Comparison of ENCODE assay signal across 8 cellular contexts in the genomic region with DNA sequence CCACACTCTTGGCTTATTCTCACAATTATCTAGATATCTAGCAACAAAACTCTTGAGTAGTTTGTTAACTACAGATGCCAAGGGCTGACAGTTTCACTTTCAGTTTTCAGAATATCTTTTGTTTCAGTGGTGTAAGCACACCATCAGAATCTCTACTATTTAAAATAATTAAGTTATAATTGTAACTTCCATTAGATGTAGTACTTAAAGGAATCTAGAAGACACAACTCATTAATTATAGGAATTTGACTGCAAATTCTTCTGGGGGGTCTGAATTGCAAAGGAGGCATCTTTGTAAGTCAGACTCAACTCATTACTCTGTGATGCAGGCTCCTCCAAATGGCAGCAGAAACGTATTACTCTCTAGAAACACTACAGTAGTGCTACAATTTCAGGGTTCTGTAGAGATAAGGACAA. TPM values are rescaled to one million over a fixed set of nuclear protein-coding genes. Genes with fewer than 3 reads are reported as not detected.
DNase-seq lines count a peak whose midpoint lies in the region; ATAC-seq and TF ChIP-seq lines count a peak whose summit lies in the region.

No MANE protein-coding gene starts in this region.

- H3K27me3 ChIP-seq in HCT116 (ENCODE audit: insufficient read depth, low read length) (no peaks in the 10 kb centered on the region), liver (ENCODE audit: control insufficient read depth in 4 of 4, insufficient read depth in 4 of 4, low read length in 3 of 4) (no peaks in the 10 kb centered on the region), transverse colon (no peaks in the 10 kb centered on the region)

- H4K20me1 ChIP-seq in HCT116 (ENCODE audit: insufficient read depth) (no peaks in the 10 kb centered on the region), OCI-LY7 (ENCODE audit: insufficient read depth, low read length) (no peaks in the 10 kb centered on the region)

- no peaks in the 10 kb centered on the region for H3K36me3 ChIP-seq in HCT116 (ENCODE audit: control insufficient read depth in 1 of 2, insufficient read depth in 2 of 2, low read length in 2 of 2)
- no peaks in the 10 kb centered on the region for H3K36me3 ChIP-seq in OCI-LY7 (ENCODE audit: insufficient read depth, low read length)
- H3K36me3 ChIP-seq in liver (ENCODE audit: control insufficient read depth in 4 of 4, insufficient read depth in 3 of 4, low read depth in 1 of 4, low read length in 3 of 4) = no peaks in the 10 kb centered on the region
- no peaks in the 10 kb centered on the region for H3K36me3 ChIP-seq in transverse colon

- no peaks in the 10 kb centered on the region for H3K9me3 Mint-ChIP-seq in activated CD8-positive, alpha-beta memory T cell treated with anti-CD3 and anti-CD28 coated beads, Interleukin-2, amount 10 ng/mL, durations not matched to agents 7 days and 5 days (ENCODE audit: low read depth)

- CTCF ChIA-PET in activated CD8-positive, alpha-beta memory T cell treated with anti-CD3 and anti-CD28 coated beads, Interleukin-2, amount 10 ng/mL, durations not matched to agents 7 days and 5 days (lab: Charles Lee) = interaction anchor here (0.7 kb wide), 1 partner anchor 9 kb away, joined by 4 read pairs; no protein-coding TSS in a partner anchor
- CTCF ChIA-PET in HCT116 (lab: Charles Lee) (no interaction called here), OCI-LY7 (lab: Charles Lee; ENCODE audit: unreplicated experiment) (no interaction called here)

- no peaks in the 10 kb centered on the region for H3K36me3 Mint-ChIP-seq in activated CD8-positive, alpha-beta memory T cell treated with anti-CD3 and anti-CD28 coated beads, Interleukin-2, amount 10 ng/mL, durations not matched to agents 7 days and 5 days

- peak overlapping the region; percentile 87 for H3K27ac Mint-ChIP-seq in activated CD8-positive, alpha-beta memory T cell treated with anti-CD3 and anti-CD28 coated beads, Interleukin-2, amount 10 ng/mL, durations not matched to agents 7 days and 5 days

- H3K27ac ChIP-seq in HCT116 (ENCODE audit: low read depth, low read length) = no peak overlapping the region
- H3K27ac ChIP-seq in OCI-LY7 (ENCODE audit: low read depth, low read length, poor library complexity, severe bottlenecking) = peak overlapping the region; percentile 46
- H3K27ac ChIP-seq in liver (ENCODE audit: low read depth in 1 of 2, low read length in 2 of 2) = peak overlapping the region; percentile 21 to 42
- peak overlapping the region; percentile 4 to 73 (median 40) for H3K27ac ChIP-seq in transverse colon

- BruUV-seq in HCT116 (replicated peaks; lab: Mats Ljungman, UMichigan) (no TSS peak), OCI-LY7 (replicated peaks; lab: Mats Ljungman, UMichigan) (no TSS peak)

- TF ChIP-seq CTCF in HCT116 (IDR thresholded peaks at IDR 0.05 in 2 of 3, conservative IDR thresholded peaks at IDR 0.05 in 1 of 3; ENCODE audit: borderline replicate concordance in 1 of 3, insufficient read depth in 1 of 3, low read depth in 2 of 3, low read length in 2 of 3) = 0 out of 6 replicates have a peak, but pooled peaks of 2 of the 3 experiments have one; percentile 12 to 13
- TF ChIP-seq CTCF in OCI-LY7 (conservative IDR thresholded peaks at IDR 0.05; ENCODE audit: low read length) = peak; percentile 88
- peak; percentile 22 for TF ChIP-seq CTCF in cardiac fibroblast (IDR thresholded peaks at IDR 0.05; ENCODE audit: low read depth, low read length)
- peak; percentile 7 for TF ChIP-seq CTCF in liver (IDR thresholded peaks at IDR 0.05; ENCODE audit: low read depth, low read length, missing input control)
- TF ChIP-seq CTCF in transverse colon (IDR thresholded peaks at IDR 0.05) = peak in 2 of 5 experiments; percentile 17 to 19

- peak overlapping the region; percentile 5; the same call in 1 of the 2 replicates for H3K9ac ChIP-seq in HCT116 (ENCODE audit: low read length)
- H3K9ac ChIP-seq in liver (ENCODE audit: low read depth in 1 of 2, low read length in 2 of 2) = peak overlapping the region in 1 of 2 donors; percentile 72

- H2AFZ ChIP-seq in HCT116 (ENCODE audit: low read depth, low read length, poor library complexity, severe bottlenecking) (peak overlapping the region; percentile 77), OCI-LY7 (ENCODE audit: low read length) (peak overlapping the region; percentile 98)

- H3K4me1 Mint-ChIP-seq in activated CD8-positive, alpha-beta memory T cell treated with anti-CD3 and anti-CD28 coated beads, Interleukin-2, amount 10 ng/mL, durations not matched to agents 7 days and 5 days = peaks cover 51% of the 10 kb centered on the region

- POLR2A ChIA-PET in HCT116 (lab: Charles Lee) = no interaction called here
- POLR2A ChIA-PET in OCI-LY7 (lab: Charles Lee) = interaction anchor here (0.6 to 1.1 kb wide), 4 partner anchors 9 to 13 kb away, joined by 3 to 4 read pairs (median 3); no protein-coding TSS in a partner anchor

- H3K9me2 ChIP-seq in HCT116 (ENCODE audit: insufficient read depth) (no peaks in the 10 kb centered on the region), OCI-LY7 (ENCODE audit: insufficient read depth, low read length) (no peaks in the 10 kb centered on the region)

- no peaks in the 10 kb centered on the region for H3K79me2 ChIP-seq in HCT116 (ENCODE audit: insufficient read depth, low read length)
- H3K79me2 ChIP-seq in OCI-LY7 (ENCODE audit: insufficient read depth, low read depth, low read length) = no peaks in the 10 kb centered on the region

- TF ChIP-seq EP300 in transverse colon (IDR thresholded peaks at IDR 0.05; ENCODE audit: low read depth) = no peak

- in situ Hi-C loops in transverse colon (cut with MboI; ENCODE audit: low pct_ligation_motif_present in 1 of 4, low pct_unique_long_range_greater_than_20kb in 1 of 4, low sequenced_read_pairs in 3 of 4) = loop anchor here in 2 of 4 donors (25.0 kb wide), 1 partner anchor 436 kb away; no protein-coding TSS in a partner anchor

- H3K9me3 ChIP-seq in HCT116 (ENCODE audit: control insufficient read depth in 1 of 2, insufficient read depth in 1 of 2, low read depth in 1 of 2, low read length in 2 of 2) = no peaks in the 10 kb centered on the region
- H3K9me3 ChIP-seq in OCI-LY7 (ENCODE audit: low read length) = no peaks in the 10 kb centered on the region
- H3K9me3 ChIP-seq in liver (ENCODE audit: control insufficient read depth in 4 of 4, low read length in 3 of 4) = no peaks in the 10 kb centered on the region
- H3K9me3 ChIP-seq in transverse colon = no peaks in the 10 kb centered on the region

- RAD21 ChIA-PET in HCT116 (lab: Charles Lee; ENCODE audit: low non-redundant PET in 1 of 2, low total read pairs in 2 of 2, uncharacterized antibody in 2 of 2, unreplicated experiment in 2 of 2) = no interaction called here

- peak; percentile 79 for ATAC-seq in activated CD8-positive, alpha-beta memory T cell treated with anti-CD3 and anti-CD28 coated beads, Interleukin-2, amount 10 ng/mL, durations not matched to agents 7 days and 5 days
- no peak for ATAC-seq in HCT116

- H3K4me3 ChIP-seq in HCT116 (replicated peaks in 1 of 2; ENCODE audit: low read depth in 1 of 2, low read length in 2 of 2) (peak overlapping the region in 1 of 2 experiments; percentile 26; a peak in 3 of 4 replicates), OCI-LY7 (ENCODE audit: low read depth, low read length, poor library complexity, severe bottlenecking) (peak overlapping the region; percentile 60), cardiac fibroblast (replicated peaks in 1 of 2; ENCODE audit: low read depth in 2 of 2, low read length in 2 of 2) (peak overlapping the region; percentile 14 to 41), liver (ENCODE audit: low read depth in 1 of 3, low read length in 3 of 3) (peak overlapping the region; percentile 26 to 59 (median 54)), transverse colon (peak overlapping the region in 3 of 4 donors; percentile 19 to 36 (median 19))

- WGBS in liver = 0% methylated on average over 1 of the region's 1 CpG
- WGBS in transverse colon (ENCODE audit: low coverage in 1 of 2), 2 donors = 0% methylated on average over 1 of the region's 1 CpG

- H3K4me1 ChIP-seq in HCT116 (ENCODE audit: control insufficient read depth in 1 of 2, insufficient read depth in 2 of 2, low read length in 2 of 2) (peaks cover 34 to 42% of the 10 kb centered on the region in 2 experiments), OCI-LY7 (ENCODE audit: insufficient read depth, low read length, poor library complexity, severe bottlenecking) (peaks cover 29% of the 10 kb centered on the region), liver (ENCODE audit: control insufficient read depth in 4 of 4, insufficient read depth in 4 of 4, low read length in 3 of 4) (peaks cover 0 to 21% (median 8%) of the 10 kb centered on the region in 4 donors), transverse colon (peaks cover 0 to 20% (median 7%) of the 10 kb centered on the region in 4 donors)

- H3K27me3 Mint-ChIP-seq in activated CD8-positive, alpha-beta memory T cell treated with anti-CD3 and anti-CD28 coated beads, Interleukin-2, amount 10 ng/mL, durations not matched to agents 7 days and 5 days = peaks cover 5% of the 10 kb centered on the region

- intact Hi-C loops in HCT116 (cut with micrococcal nuclease) = loop anchor here (10.0 kb wide), 1 partner anchor 228 kb away; no protein-coding TSS in a partner anchor
- intact Hi-C loops in OCI-LY7 (cut with micrococcal nuclease; ENCODE audit: unreplicated experiment) = loop anchor here (1.0 to 5.0 kb wide), 3 partner anchors 106 to 441 kb away; a partner anchor contains a TSS
- intact Hi-C loops in transverse colon (cut with DNase I; ENCODE audit: low total_unique reads) = no loop called here

- TF ChIP-seq POLR2A in HCT116 (IDR thresholded peaks at IDR 0.05; ENCODE audit: borderline replicate concordance, extremely low read depth, insufficient read depth, insufficient read length) (no peak), transverse colon (IDR thresholded peaks at IDR 0.05) (no peak)

- peak; percentile 51 for DNase-seq in activated CD8-positive, alpha-beta memory T cell treated with anti-CD3 and anti-CD28 coated beads, Interleukin-2, amount 10 ng/mL, durations not matched to agents 7 days and 5 days
- no peak for DNase-seq in activated CD8-positive, alpha-beta memory T cell treated with anti-CD3 and anti-CD28 coated beads, Interleukin-2, amount 50 U/mL, for 48 hours
- DNase-seq in HCT116 (ENCODE audit: low read depth, low spot score) (no peak), OCI-LY7 (ENCODE audit: low spot score) (peak; percentile 80), cardiac fibroblast (ENCODE audit: low read depth in 2 of 2) (peak; percentile 67 to 72), transverse colon (no peak), NCI-H1694 (lab: John Stamatoyannopoulos, UW) (no peak)

- H3K4me2 ChIP-seq in HCT116 (ENCODE audit: low read length) (peak overlapping the region; percentile 60), OCI-LY7 (ENCODE audit: low read length) (peak overlapping the region; percentile 81)

- H3K4me3 Mint-ChIP-seq in activated CD8-positive, alpha-beta memory T cell treated with anti-CD3 and anti-CD28 coated beads, Interleukin-2, amount 10 ng/mL, durations not matched to agents 7 days and 5 days = peak overlapping the region; percentile 65

- TF ChIP-seq RAD21 in HCT116 (IDR thresholded peaks at IDR 0.05; ENCODE audit: low read depth) (peak; percentile 59), liver (IDR thresholded peaks at IDR 0.05) (peak; percentile 74 to 76)

RNA-seq across cellular contexts. Expression of a gene that starts 44.9 kb away (rescaled TPM):
- total RNA-seq in activated CD8-positive, alpha-beta memory T cell treated with anti-CD3 and anti-CD28 coated beads, Interleukin-2, amount 10 ng/mL, durations not matched to agents 7 days and 5 days = 10 to 100 TPM; 19.9 to 23.4 TPM
- total RNA-seq in HCT116 (2021; ENCODE audit: unreplicated experiment) (19.7 TPM), OCI-LY7 (2022) (21.9 and 23.2 TPM in 2 replicates), liver (10 to 100 TPM; 11.3 to 13.0 TPM), transverse colon (10 to 100 TPM in 3 of 4 donors, 1 to 10 TPM in 1; 8.6 to 27.3 (median 16.9) TPM)
- polyA plus RNA-seq in HCT116 (2012) = 4.9 and 8.1 TPM in 2 replicates
- 19.2 and 21.1 TPM in 2 replicates for total RNA-seq in OCI-LY7 (2014; rRNA removed; shearing (Covaris generic))
- 1 to 10 TPM; 4.1 to 5.2 TPM for polyA plus RNA-seq in liver

Comparison
In these comparisons a context has a peak if more than half of its experiments do, and no peak if none do; other contexts are left out.
1. DNase-seq: peak in activated CD8-positive, alpha-beta memory T cell treated with anti-CD3 and anti-CD28 coated beads, Interleukin-2, amount 10 ng/mL, durations not matched to agents 7 days and 5 days (single experiment), OCI-LY7 (single experiment) and cardiac fibroblast (2 of 2); none in activated CD8-positive, alpha-beta memory T cell treated with anti-CD3 and anti-CD28 coated beads, Interleukin-2, amount 50 U/mL, for 48 hours (single experiment), HCT116 (single experiment), transverse colon (single experiment) and NCI-H1694 (single experiment).